12 cellular contexts compared by ENCODE assay signal in the genomic region with DNA sequence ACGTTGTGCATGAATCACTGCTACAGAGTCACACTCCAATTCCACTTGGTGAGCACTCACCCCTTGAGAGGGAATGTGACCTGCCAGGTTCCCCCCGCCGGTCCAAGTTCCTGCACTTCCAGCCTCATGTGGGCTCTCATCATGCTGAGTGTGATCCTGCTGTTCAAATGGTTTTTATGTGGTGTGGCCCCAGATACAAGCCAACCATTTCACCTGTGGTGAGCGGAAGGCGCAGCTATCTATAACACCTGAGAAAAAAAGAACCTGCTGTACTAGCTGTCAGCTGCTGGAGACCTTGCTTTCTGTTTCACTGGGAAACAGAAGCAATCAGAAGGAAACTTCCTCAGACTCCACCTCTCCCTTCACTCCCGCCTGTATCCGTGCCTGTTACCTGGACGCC.
DNase-seq lines count a peak whose midpoint lies in the region; ATAC-seq and TF ChIP-seq lines count a peak whose summit lies in the region.
"Had no signal": no experiment of that assay in that cellular context is flagged by ENCODE, and none has a peak within 500 bp of the region (broad histone marks: within the 10 kb centered on the region; RNA-seq: fewer than 3 reads in every experiment).

No MANE protein-coding gene starts in this region.

- peak; percentile 48 for ATAC-seq in activated naive CD8-positive, alpha-beta T cell treated with anti-CD3 and anti-CD28 coated beads, Interleukin-2, amount 10 ng/mL, durations not matched to agents 7 days and 5 days (ENCODE audit: low read depth)
- peak; percentile 79 to 88 for ATAC-seq in naive thymus-derived CD8-positive, alpha-beta T cell
- ATAC-seq in psoas muscle (no peak), HG02642 (IDR thresholded peaks at IDR 0.05; ENCODE audit: poor library complexity, unreplicated experiment) (no peak)

- intact Hi-C loops in psoas muscle (cut with DNase I): no loop called here
- intact Hi-C loops in Caco-2 (cut with micrococcal nuclease; ENCODE audit: unreplicated experiment): no loop called here

- DNase-seq in DMS79 (lab: John Stamatoyannopoulos, UW) (peak; percentile 80), NCI-H187 treated with DMSO at 0.1 percent for 48 hours (lab: John Stamatoyannopoulos, UW) (peak; percentile 48), NCI-H1436 treated with DMSO at 0.1 percent for 48 hours (lab: John Stamatoyannopoulos, UW) (no peak), psoas muscle (no peak), Caco-2 (no peak)
- DNase-seq in activated naive CD8-positive, alpha-beta T cell treated with anti-CD3 and anti-CD28 coated beads, Interleukin-2, amount 10 ng/mL, durations not matched to agents 7 days and 5 days: no peak
- peak in 6 of 10 donors; percentile 25 to 72 (median 58) for DNase-seq in naive thymus-derived CD8-positive, alpha-beta T cell
- DNase-seq: activated effector memory CD4-positive, alpha-beta T cell treated with anti-CD3 and anti-CD28 coated beads, Interleukin-2, amount 50 U/mL, for 16 hours; C1 segment of cervical spinal cord; mesenchymal stem cell had no signal

- no peaks in the 10 kb centered on the region for H3K27me3 ChIP-seq in psoas muscle (ENCODE audit: insufficient read depth in 3 of 3, low read length in 2 of 3)
- H3K27me3 ChIP-seq in Caco-2 (replicated peaks; ENCODE audit: control insufficient read depth, insufficient read depth, low read length): no peaks in the 10 kb centered on the region

- WGBS in psoas muscle, 3 donors: 78 to 82% (median 79%) methylated on average over 8 of the region's 8 CpGs

- H3K9me3 Mint-ChIP-seq in activated naive CD8-positive, alpha-beta T cell treated with anti-CD3 and anti-CD28 coated beads, Interleukin-2, amount 10 ng/mL, durations not matched to agents 7 days and 5 days: peaks cover 3% of the 10 kb centered on the region
- H3K9me3 Mint-ChIP-seq in naive thymus-derived CD8-positive, alpha-beta T cell: peaks cover 0 to 11% (median 0%) of the 10 kb centered on the region in 9 donors
- peaks cover 10% of the 10 kb centered on the region for H3K9me3 Mint-ChIP-seq in Caco-2 (ENCODE audit: unreplicated experiment)

- H3K27ac Mint-ChIP-seq in activated naive CD8-positive, alpha-beta T cell treated with anti-CD3 and anti-CD28 coated beads, Interleukin-2, amount 10 ng/mL, durations not matched to agents 7 days and 5 days: peak overlapping the region; percentile 80
- peak overlapping the region; percentile 84 to 97 (median 94) for H3K27ac Mint-ChIP-seq in naive thymus-derived CD8-positive, alpha-beta T cell
- no peak overlapping the region for H3K27ac Mint-ChIP-seq in Caco-2 (ENCODE audit: unreplicated experiment)

- no TSS peak for BruUV-seq in Caco-2 (replicated peaks; lab: Mats Ljungman, UMichigan)

- CTCF ChIA-PET in Caco-2 (lab: Charles Lee): interaction anchor here (1.1 kb wide), 1 partner anchor 10 kb away, joined by 9 read pairs; no protein-coding TSS in a partner anchor

- peaks cover 5% of the 10 kb centered on the region for H3K36me3 Mint-ChIP-seq in activated naive CD8-positive, alpha-beta T cell treated with anti-CD3 and anti-CD28 coated beads, Interleukin-2, amount 10 ng/mL, durations not matched to agents 7 days and 5 days
- H3K36me3 Mint-ChIP-seq in naive thymus-derived CD8-positive, alpha-beta T cell: peaks cover 0 to 4% (median 0%) of the 10 kb centered on the region in 3 donors
- H3K36me3 Mint-ChIP-seq in Caco-2 (ENCODE audit: insufficient read depth, unreplicated experiment): no peaks in the 10 kb centered on the region

- H3K4me3 Mint-ChIP-seq in activated naive CD8-positive, alpha-beta T cell treated with anti-CD3 and anti-CD28 coated beads, Interleukin-2, amount 10 ng/mL, durations not matched to agents 7 days and 5 days: peak overlapping the region; percentile 81
- H3K4me3 Mint-ChIP-seq in naive thymus-derived CD8-positive, alpha-beta T cell: peak overlapping the region; percentile 77 to 95 (median 91)
- no peak overlapping the region for H3K4me3 Mint-ChIP-seq in Caco-2 (ENCODE audit: unreplicated experiment)

- no peaks in the 10 kb centered on the region for H3K4me1 ChIP-seq in psoas muscle
- H3K4me1 ChIP-seq in Caco-2: no peaks in the 10 kb centered on the region

- H3K36me3 ChIP-seq in psoas muscle (ENCODE audit: insufficient read depth in 1 of 2, low read depth in 1 of 2): no peaks in the 10 kb centered on the region
- no peaks in the 10 kb centered on the region for H3K36me3 ChIP-seq in Caco-2 (ENCODE audit: control insufficient read depth, insufficient read depth, low read length)

- POLR2A ChIA-PET in activated naive CD8-positive, alpha-beta T cell treated with anti-CD3 and anti-CD28 coated beads, Interleukin-2, amount 10 ng/mL, durations not matched to agents 7 days and 5 days (lab: Charles Lee): interaction anchor here (0.6 to 3.3 kb wide), 11 partner anchors 8 to 72 kb away, joined by 3 to 20 read pairs (median 4); a partner anchor contains a TSS
- POLR2A ChIA-PET in naive thymus-derived CD8-positive, alpha-beta T cell (lab: Charles Lee): interaction anchor here (0.9 to 14.9 kb wide), 9 partner anchors 8 to 77 kb away, joined by 3 to 612 read pairs (median 11); a partner anchor contains a TSS
- POLR2A ChIA-PET in Caco-2 (lab: Charles Lee): no interaction called here

- no peak overlapping the region for H3K4me3 ChIP-seq in psoas muscle
- H3K4me3 ChIP-seq in Caco-2 (ENCODE audit: low read depth, low read length): no peak overlapping the region
- H3K4me3 ChIP-seq: coronary artery had no signal

- peaks cover 36% of the 10 kb centered on the region for H3K4me1 Mint-ChIP-seq in activated naive CD8-positive, alpha-beta T cell treated with anti-CD3 and anti-CD28 coated beads, Interleukin-2, amount 10 ng/mL, durations not matched to agents 7 days and 5 days
- H3K4me1 Mint-ChIP-seq in naive thymus-derived CD8-positive, alpha-beta T cell: peaks cover 44 to 76% (median 73%) of the 10 kb centered on the region in 4 donors
- peaks cover 7% of the 10 kb centered on the region for H3K4me1 Mint-ChIP-seq in Caco-2 (ENCODE audit: low read depth, unreplicated experiment)

- no peak for TF ChIP-seq CTCF in psoas muscle (IDR thresholded peaks at IDR 0.05)
- no peak for TF ChIP-seq CTCF in Caco-2 (IDR thresholded peaks at IDR 0.05; ENCODE audit: insufficient read depth in 1 of 2, low read depth in 1 of 2, low read length in 1 of 2, severe bottlenecking in 1 of 2, unreplicated experiment in 1 of 2)

- H3K27me3 Mint-ChIP-seq in activated naive CD8-positive, alpha-beta T cell treated with anti-CD3 and anti-CD28 coated beads, Interleukin-2, amount 10 ng/mL, durations not matched to agents 7 days and 5 days: no peaks in the 10 kb centered on the region
- no peaks in the 10 kb centered on the region for H3K27me3 Mint-ChIP-seq in naive thymus-derived CD8-positive, alpha-beta T cell
- H3K27me3 Mint-ChIP-seq in Caco-2 (ENCODE audit: insufficient read depth, unreplicated experiment): no peaks in the 10 kb centered on the region

- H3K9me3 ChIP-seq in psoas muscle (no peaks in the 10 kb centered on the region), Caco-2 (no peaks in the 10 kb centered on the region)

- no peak overlapping the region for H3K27ac ChIP-seq in psoas muscle
- H3K27ac ChIP-seq: coronary artery had no signal

Comparison
In these comparisons a context has a peak if more than half of its experiments do, and no peak if none do; other contexts are left out.
1. DNase-seq: peak in DMS79 (single experiment), NCI-H187 treated with DMSO at 0.1 percent for 48 hours (single experiment) and naive thymus-derived CD8-positive, alpha-beta T cell (6 of 10); none in activated naive CD8-positive, alpha-beta T cell treated with anti-CD3 and anti-CD28 coated beads, Interleukin-2, amount 10 ng/mL, durations not matched to agents 7 days and 5 days (single experiment), NCI-H1436 treated with DMSO at 0.1 percent for 48 hours (single experiment), psoas muscle (0 of 2) and Caco-2 (0 of 2).
2. ATAC-seq: peak in activated naive CD8-positive, alpha-beta T cell treated with anti-CD3 and anti-CD28 coated beads, Interleukin-2, amount 10 ng/mL, durations not matched to agents 7 days and 5 days (single experiment) and naive thymus-derived CD8-positive, alpha-beta T cell (2 of 2); none in psoas muscle (0 of 4) and HG02642 (single experiment).